Comparison of ENCODE assay signal across 8 cellular contexts in genomic region chr19:16584825-16585801, GRCh38. TPM values are rescaled to one million over a fixed set of nuclear protein-coding genes. Genes with fewer than 3 reads are reported as not detected.
DNase-seq lines count a peak whose midpoint lies in the region; ATAC-seq, FAIRE-seq and TF ChIP-seq lines count a peak whose summit lies in the region.

No MANE protein-coding gene starts in this region.

- peaks cover 2% of the 10 kb centered on the region for H3K36me3 Mint-ChIP-seq in activated T-cell treated with anti-CD3 and anti-CD28 coated beads, Interleukin-2, amount 50 U/mL, for 4 hours (ENCODE audit: insufficient read depth)

- H3K27ac ChIP-seq in WERI-Rb-1 (peak overlapping the region; percentile 90), keratinocyte (ENCODE audit: control insufficient read depth, insufficient read depth, low read length) (peak overlapping the region; percentile 83), thyroid gland (peak overlapping the region; percentile 31 to 40 (median 33))

- dilution Hi-C loops in keratinocyte (cut with MboI; ENCODE audit: extremely low pct_ligation_motif_present, low sequenced_read_pairs), result no loop called here

- peaks cover 56% of the 10 kb centered on the region for H3K4me1 ChIP-seq in keratinocyte (ENCODE audit: control insufficient read depth, extremely low read depth, insufficient read depth, low read length)
- H3K4me1 ChIP-seq in thyroid gland, result peaks cover 46 to 87% of the 10 kb centered on the region in 2 donors

- H3K4me3 ChIP-seq in WERI-Rb-1 (ENCODE audit: low read depth, low read length) (peak overlapping the region; percentile 41), keratinocyte (ENCODE audit: control insufficient read depth in 2 of 3, extremely low read depth in 1 of 3, insufficient read depth in 2 of 3, low read depth in 1 of 3, low read length in 3 of 3) (peak overlapping the region in 2 of 3 experiments; percentile 36 to 52), thyroid gland (replicated peaks in 1 of 3) (no peak overlapping the region)

- H3K4me3 Mint-ChIP-seq in activated T-cell treated with anti-CD3 and anti-CD28 coated beads, Interleukin-2, amount 50 U/mL, for 4 hours, result peak overlapping the region; percentile 77

- in situ Hi-C loops in ACHN (cut with HindIII; ENCODE audit: low pct_ligation_motif_present, low pct_unique_long_range_greater_than_20kb, low sequenced_read_pairs), result no loop called here

- FAIRE-seq in keratinocyte (lab: Jason Lieb, UNC), result no peak

- intact Hi-C loops in thyroid gland (cut with DNase I), result no loop called here

- no peak for TF ChIP-seq POLR2A in thyroid gland (IDR thresholded peaks at IDR 0.05)

- H3K9ac ChIP-seq in keratinocyte (ENCODE audit: control insufficient read depth, extremely low read depth, insufficient read depth, low read length), result peak overlapping the region; percentile 69

- H2AFZ ChIP-seq in keratinocyte (ENCODE audit: control insufficient read depth, low read length), result no peak overlapping the region

- no peaks in the 10 kb centered on the region for H3K27me3 Mint-ChIP-seq in activated T-cell treated with anti-CD3 and anti-CD28 coated beads, Interleukin-2, amount 50 U/mL, for 4 hours (ENCODE audit: low read depth)

- peaks cover 13% of the 10 kb centered on the region for H4K20me1 ChIP-seq in keratinocyte (ENCODE audit: control insufficient read depth, extremely low read depth, insufficient read depth, low read length)

- no peaks in the 10 kb centered on the region for H3K9me3 Mint-ChIP-seq in activated T-cell treated with anti-CD3 and anti-CD28 coated beads, Interleukin-2, amount 50 U/mL, for 4 hours

- no peak for DNase-seq in activated T-cell treated with anti-CD3 and anti-CD28 coated beads, Interleukin-2, amount 50 U/mL, for 4 hours
- no peak for DNase-seq in activated T-cell treated with anti-CD3 and anti-CD28 coated beads for 4 hours
- DNase-seq in WERI-Rb-1, result no peak
- DNase-seq in keratinocyte (ENCODE audit: low read depth, low spot score), result no peak
- DNase-seq in thyroid gland, result no peak
- DNase-seq in mucosa of gallbladder (ENCODE audit: low spot score), result no peak
- DNase-seq in ACHN, result no peak
- no peak for DNase-seq in dermis blood vessel endothelial cell

- 68 to 73% methylated on average over 15 of the region's 15 CpGs for WGBS in thyroid gland, 2 donors

- no peak for TF ChIP-seq CTCF in WERI-Rb-1 (IDR thresholded peaks at IDR 0.05; ENCODE audit: low read depth, low read length)
- TF ChIP-seq CTCF in keratinocyte (optimal IDR thresholded peaks at IDR 0.05 in 1 of 3, IDR thresholded peaks at IDR 0.05 in 1 of 3, conservative IDR thresholded peaks at IDR 0.05 in 1 of 3; ENCODE audit: extremely low read depth in 1 of 3, insufficient read depth in 2 of 3, low read length in 3 of 3), result no peak
- no peak for TF ChIP-seq CTCF in thyroid gland (IDR thresholded peaks at IDR 0.05)

- H3K4me2 ChIP-seq in keratinocyte (ENCODE audit: control insufficient read depth, extremely low read depth, insufficient read depth, low read depth, low read length), result peak overlapping the region; percentile 81

- H3K27me3 ChIP-seq in WERI-Rb-1 (ENCODE audit: insufficient read depth, low read depth, severe bottlenecking) (no peaks in the 10 kb centered on the region), keratinocyte (ENCODE audit: control insufficient read depth, extremely low read depth, insufficient read depth, low read length) (no peaks in the 10 kb centered on the region), thyroid gland (no peaks in the 10 kb centered on the region)

- H3K9me3 ChIP-seq in WERI-Rb-1 (ENCODE audit: severe bottlenecking), result no peaks in the 10 kb centered on the region
- no peaks in the 10 kb centered on the region for H3K9me3 ChIP-seq in keratinocyte (ENCODE audit: control insufficient read depth, low read depth, low read length)
- no peaks in the 10 kb centered on the region for H3K9me3 ChIP-seq in thyroid gland

- H3K79me2 ChIP-seq in keratinocyte (ENCODE audit: control insufficient read depth, insufficient read depth, low read length), result peaks cover 93% of the 10 kb centered on the region

- H3K36me3 ChIP-seq in WERI-Rb-1 (no peaks in the 10 kb centered on the region; the same call in 1 of the 2 replicates), keratinocyte (ENCODE audit: control insufficient read depth in 2 of 2, extremely low read depth in 1 of 2, insufficient read depth in 2 of 2, low read length in 2 of 2) (peaks cover 3 to 9% of the 10 kb centered on the region in 2 experiments), thyroid gland (no peaks in the 10 kb centered on the region)

- ATAC-seq in activated T-cell treated with anti-CD3 and anti-CD28 coated beads, Interleukin-2, amount 50 U/mL, for 4 hours, result no peak

- peaks cover 29% of the 10 kb centered on the region for H3K9me1 ChIP-seq in keratinocyte (ENCODE audit: control insufficient read depth, extremely low read depth, insufficient read depth, low read length)

- peaks cover 84% of the 10 kb centered on the region for H3K4me1 Mint-ChIP-seq in activated T-cell treated with anti-CD3 and anti-CD28 coated beads, Interleukin-2, amount 50 U/mL, for 4 hours (ENCODE audit: low read depth)

RNA-seq across cellular contexts. Expression of gene SLC35E1, which starts 12.9 kb away (rescaled TPM):
- 10 to 100 TPM; 48.1 to 48.5 (median 48.1) TPM for total RNA-seq in activated T-cell treated with anti-CD3 and anti-CD28 coated beads, Interleukin-2, amount 50 U/mL, for 4 hours
- 30.3 to 42.0 TPM (median 39.1 TPM) in 3 replicates for polyA plus RNA-seq in keratinocyte
- 17.8 TPM for polyA plus RNA-seq in keratinocyte (2011; ENCODE audit: low read depth)
- 28.7 and 32.6 TPM in 2 replicates for polyA plus RNA-seq in keratinocyte (2011; cell fraction: cytosol; rRNA removed)
- 56.4 and 59.8 TPM in 2 replicates for polyA plus RNA-seq in keratinocyte (2011; cell fraction: nucleus; rRNA removed)
- 38.9 and 39.4 TPM in 2 replicates for polyA plus RNA-seq in keratinocyte (2012; ENCODE audit: low replicate concordance)
- polyA minus RNA-seq in keratinocyte, result 81.4 to 109 TPM (median 105 TPM) in 3 replicates
- 59.9 TPM for polyA minus RNA-seq in keratinocyte (2011; cell fraction: cytosol; rRNA and poly(A)+ RNA removed)
- polyA minus RNA-seq in keratinocyte (2011; cell fraction: nucleus; rRNA and poly(A)+ RNA removed), result 50.9 and 66.0 TPM in 2 replicates
- total RNA-seq in thyroid gland, result 10 to 100 TPM; 33.3 to 49.3 (median 38.6) TPM
- total RNA-seq in mucosa of gallbladder, result 43.0 TPM
- 24.5 and 34.1 TPM in 2 replicates for total RNA-seq in dermis blood vessel endothelial cell

RNA-seq across cellular contexts. Expression of gene CHERP, which starts 42.9 kb away (rescaled TPM):
- total RNA-seq in activated T-cell treated with anti-CD3 and anti-CD28 coated beads, Interleukin-2, amount 50 U/mL, for 4 hours, result 100 to 1,000 TPM in 2 of 3 donors, 10 to 100 TPM in 1; 98.7 to 107 (median 103) TPM
- polyA plus RNA-seq in keratinocyte, result 3.3 to 9.1 TPM (median 3.6 TPM) in 3 replicates
- polyA plus RNA-seq in keratinocyte (2011; ENCODE audit: low read depth), result 12.8 TPM
- 4.0 and 8.6 TPM in 2 replicates for polyA plus RNA-seq in keratinocyte (2011; cell fraction: cytosol; rRNA removed)
- polyA plus RNA-seq in keratinocyte (2011; cell fraction: nucleus; rRNA removed), result 18.6 and 23.9 TPM in 2 replicates
- polyA plus RNA-seq in keratinocyte (2012; ENCODE audit: low replicate concordance), result 16.1 and 26.7 TPM in 2 replicates
- 1.9 to 30.9 TPM (median 5.2 TPM) in 3 replicates for polyA minus RNA-seq in keratinocyte
- polyA minus RNA-seq in keratinocyte (2011; cell fraction: cytosol; rRNA and poly(A)+ RNA removed), result 13.4 TPM
- 11.7 and 18.0 TPM in 2 replicates for polyA minus RNA-seq in keratinocyte (2011; cell fraction: nucleus; rRNA and poly(A)+ RNA removed)
- total RNA-seq in thyroid gland (10 to 100 TPM in 3 of 4 donors, 1 to 10 TPM in 1; 8.1 to 15.5 (median 11.7) TPM), mucosa of gallbladder (47.3 TPM), dermis blood vessel endothelial cell (2.7 and 10.3 TPM in 2 replicates)

RNA-seq across cellular contexts. Expression of gene MED26, which starts 42.9 kb away (rescaled TPM):
- total RNA-seq in activated T-cell treated with anti-CD3 and anti-CD28 coated beads, Interleukin-2, amount 50 U/mL, for 4 hours, result 10 to 100 TPM; 17.4 to 19.5 (median 18.2) TPM
- polyA plus RNA-seq in keratinocyte, result 4.7 to 5.9 TPM (median 4.9 TPM) in 3 replicates
- 5.0 TPM for polyA plus RNA-seq in keratinocyte (2011; ENCODE audit: low read depth)
- polyA plus RNA-seq in keratinocyte (2011; cell fraction: cytosol; rRNA removed), result 3.6 and 4.1 TPM in 2 replicates
- 9.6 and 9.7 TPM in 2 replicates for polyA plus RNA-seq in keratinocyte (2011; cell fraction: nucleus; rRNA removed)
- polyA plus RNA-seq in keratinocyte (2012; ENCODE audit: low replicate concordance), result 5.3 and 7.2 TPM in 2 replicates
- polyA minus RNA-seq in keratinocyte, result 5.8 to 8.5 TPM (median 6.7 TPM) in 3 replicates
- 13.0 TPM for polyA minus RNA-seq in keratinocyte (2011; cell fraction: cytosol; rRNA and poly(A)+ RNA removed)
- 9.2 and 10.4 TPM in 2 replicates for polyA minus RNA-seq in keratinocyte (2011; cell fraction: nucleus; rRNA and poly(A)+ RNA removed)
- total RNA-seq in thyroid gland (10 to 100 TPM in 1 of 4 donors, 1 to 10 TPM in 3; 4.4 to 12.9 (median 8.4) TPM), mucosa of gallbladder (8.3 TPM), dermis blood vessel endothelial cell (5.3 and 5.4 TPM in 2 replicates)

Comparison
In these comparisons a context has a peak if more than half of its experiments do, and no peak if none do; other contexts are left out.
1. H3K27ac ChIP-seq: peak in every context shown above with its lines; median percentile 90 in WERI-Rb-1; 83 in keratinocyte; 33 in thyroid gland.
2. H3K4me3 ChIP-seq: peak in WERI-Rb-1 (single experiment) and keratinocyte (2 of 3); none in thyroid gland (0 of 3).